1 cellular context compared by ENCODE assay signal in the genomic region with DNA sequence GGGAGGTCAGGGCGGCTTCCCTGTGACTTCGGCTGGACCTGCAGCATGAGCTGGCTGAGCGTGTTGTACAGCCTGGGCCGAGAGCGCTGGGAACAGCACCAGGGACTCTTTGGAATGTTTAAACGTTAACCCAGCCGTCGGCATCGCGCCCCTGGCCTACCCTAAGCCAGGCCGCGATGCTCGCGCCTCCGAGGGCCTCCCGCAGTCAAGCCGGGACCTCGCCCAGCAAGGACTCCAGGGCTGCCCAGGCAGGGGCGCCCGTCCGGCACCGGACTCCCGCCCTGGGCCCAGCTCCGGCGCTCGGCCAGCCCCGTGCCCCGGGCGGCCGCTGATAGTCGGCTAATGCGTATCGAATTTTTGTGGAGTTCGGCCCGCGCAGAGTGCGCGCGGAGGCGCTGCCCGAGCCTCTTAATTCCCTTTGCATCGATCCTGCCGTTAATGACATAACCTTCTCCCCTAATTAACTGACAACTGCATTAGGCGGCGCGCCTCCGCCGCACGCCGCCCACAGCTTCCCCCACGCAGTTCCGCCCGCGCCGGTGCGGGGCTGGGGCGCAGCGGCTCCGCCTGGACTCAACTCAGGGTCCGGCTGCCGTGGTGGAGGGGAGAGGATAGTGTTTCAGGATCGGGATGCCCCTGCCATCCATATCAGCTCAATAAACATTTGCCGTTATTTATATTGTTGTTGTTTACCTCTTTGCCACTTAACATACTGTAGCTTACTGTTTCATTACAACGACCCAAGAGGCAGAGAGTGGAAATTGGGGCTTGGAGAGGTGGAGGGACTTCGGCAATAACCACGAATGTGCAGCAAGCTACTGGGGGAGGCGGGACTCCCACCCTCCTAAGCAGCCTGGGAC.
TF ChIP-seq lines count a peak whose summit lies in the region.

No MANE protein-coding gene starts in this region.

TF ChIP-seq in K562, 482 proteins besides CTCF, POLR2A, EP300 and RAD21 (continued from another document):
- no peak for TF ChIP-seq SRSF1 (IDR thresholded peaks at IDR 0.05; ENCODE audit: low read depth, low read length)
- 0 out of 4 replicates have a peak, but pooled peaks of 1 of the 2 experiments have one; percentile 30 for TF ChIP-seq MAZ (CRISPR knock-in tag; conservative IDR thresholded peaks at IDR 0.05 in 1 of 2, IDR thresholded peaks at IDR 0.05 in 1 of 2)
- TF ChIP-seq MTA3 (IDR thresholded peaks at IDR 0.05; ENCODE audit: borderline replicate concordance) = 0 out of 2 replicates have a peak, but pooled peaks have one; percentile 28
- TF ChIP-seq RBBP5 (IDR thresholded peaks at IDR 0.05; ENCODE audit: borderline replicate concordance, insufficient read depth, low read length, poor library complexity, severe bottlenecking) = no peak
- TF ChIP-seq, protein P1, sequence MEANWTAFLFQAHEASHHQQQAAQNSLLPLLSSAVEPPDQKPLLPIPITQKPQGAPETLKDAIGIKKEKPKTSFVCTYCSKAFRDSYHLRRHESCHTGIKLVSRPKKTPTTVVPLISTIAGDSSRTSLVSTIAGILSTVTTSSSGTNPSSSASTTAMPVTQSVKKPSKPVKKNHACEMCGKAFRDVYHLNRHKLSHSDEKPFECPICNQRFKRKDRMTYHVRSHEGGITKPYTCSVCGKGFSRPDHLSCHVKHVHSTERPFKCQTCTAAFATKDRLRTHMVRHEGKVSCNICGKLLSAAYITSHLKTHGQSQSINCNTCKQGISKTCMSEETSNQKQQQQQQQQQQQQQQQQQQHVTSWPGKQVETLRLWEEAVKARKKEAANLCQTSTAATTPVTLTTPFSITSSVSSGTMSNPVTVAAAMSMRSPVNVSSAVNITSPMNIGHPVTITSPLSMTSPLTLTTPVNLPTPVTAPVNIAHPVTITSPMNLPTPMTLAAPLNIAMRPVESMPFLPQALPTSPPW (CRISPR knock-in tag; IDR thresholded peaks at IDR 0.05) = peak; percentile 29; the same call in 1 of the 2 replicates
- 0 out of 2 replicates have a peak, but pooled peaks have one; percentile 29 for TF ChIP-seq CREB1 (IDR thresholded peaks at IDR 0.05)
- TF ChIP-seq CREB1 (CRISPR knock-in tag; IDR thresholded peaks at IDR 0.05) = no peak
- TF ChIP-seq MIER1 (IDR thresholded peaks at IDR 0.05; ENCODE audit: low read depth) = no peak
- TF ChIP-seq CXXC5 (CRISPR knock-in tag; IDR thresholded peaks at IDR 0.05) = peak; percentile 63; the same call in 1 of the 2 replicates
- TF ChIP-seq STAT5A (IDR thresholded peaks at IDR 0.05; ENCODE audit: borderline replicate concordance, low read length) = 0 out of 2 replicates have a peak, but pooled peaks have one; percentile 10
- TF ChIP-seq BRD4 (IDR thresholded peaks at IDR 0.05) = no peak; the same call in 1 of the 2 replicates
- peak; percentile 44 for TF ChIP-seq CCNT2 (IDR thresholded peaks at IDR 0.05; ENCODE audit: borderline replicate concordance, extremely low read depth, insufficient read length, low read depth, low read length)
- TF ChIP-seq FUS (optimal IDR thresholded peaks at IDR 0.05; ENCODE audit: low read depth, low read length) = no peak
- TF ChIP-seq PHF21A (IDR thresholded peaks at IDR 0.05; ENCODE audit: borderline replicate concordance, low read depth) = no peak
- TF ChIP-seq ATF7 (IDR thresholded peaks at IDR 0.05) = peak; percentile 59
- peak; percentile 73 for TF ChIP-seq L3MBTL2 (IDR thresholded peaks at IDR 0.05)
- TF ChIP-seq NCOA4 (IDR thresholded peaks at IDR 0.05; ENCODE audit: partially characterized antibody) = no peak
- no peak for TF ChIP-seq SIN3A (IDR thresholded peaks at IDR 0.05; ENCODE audit: borderline replicate concordance in 2 of 2, control insufficient read depth in 1 of 2, low read depth in 2 of 2, low read length in 2 of 2)
- peak; percentile 95 for TF ChIP-seq EGR1 (conservative IDR thresholded peaks at IDR 0.05)
- peak; percentile 54; the same call in 1 of the 2 replicates for TF ChIP-seq CREM (IDR thresholded peaks at IDR 0.05; ENCODE audit: low read depth)
- TF ChIP-seq TFAP4 (CRISPR knock-in tag; IDR thresholded peaks at IDR 0.05; ENCODE audit: borderline replicate concordance) = peak; percentile 39; the same call in 1 of the 2 replicates
- TF ChIP-seq, protein P2, sequence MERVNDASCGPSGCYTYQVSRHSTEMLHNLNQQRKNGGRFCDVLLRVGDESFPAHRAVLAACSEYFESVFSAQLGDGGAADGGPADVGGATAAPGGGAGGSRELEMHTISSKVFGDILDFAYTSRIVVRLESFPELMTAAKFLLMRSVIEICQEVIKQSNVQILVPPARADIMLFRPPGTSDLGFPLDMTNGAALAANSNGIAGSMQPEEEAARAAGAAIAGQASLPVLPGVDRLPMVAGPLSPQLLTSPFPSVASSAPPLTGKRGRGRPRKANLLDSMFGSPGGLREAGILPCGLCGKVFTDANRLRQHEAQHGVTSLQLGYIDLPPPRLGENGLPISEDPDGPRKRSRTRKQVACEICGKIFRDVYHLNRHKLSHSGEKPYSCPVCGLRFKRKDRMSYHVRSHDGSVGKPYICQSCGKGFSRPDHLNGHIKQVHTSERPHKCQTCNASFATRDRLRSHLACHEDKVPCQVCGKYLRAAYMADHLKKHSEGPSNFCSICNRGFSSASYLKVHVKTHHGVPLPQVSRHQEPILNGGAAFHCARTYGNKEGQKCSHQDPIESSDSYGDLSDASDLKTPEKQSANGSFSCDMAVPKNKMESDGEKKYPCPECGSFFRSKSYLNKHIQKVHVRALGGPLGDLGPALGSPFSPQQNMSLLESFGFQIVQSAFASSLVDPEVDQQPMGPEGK (CRISPR knock-in tag; IDR thresholded peaks at IDR 0.05; ENCODE audit: borderline replicate concordance) = no peak
- TF ChIP-seq MGA (IDR thresholded peaks at IDR 0.05) = peak; percentile 27; the same call in 1 of the 2 replicates
- TF ChIP-seq MEF2D (tag; conservative IDR thresholded peaks at IDR 0.05; ENCODE audit: low read depth) = no peak
- TF ChIP-seq RNF2 (IDR thresholded peaks at IDR 0.05) = peak; percentile 30; the same call in 1 of the 2 replicates
- peak; percentile 77 for TF ChIP-seq ZBTB1 (CRISPR knock-in tag; IDR thresholded peaks at IDR 0.05; ENCODE audit: borderline replicate concordance, low read depth)
- TF ChIP-seq ETV6 (IDR thresholded peaks at IDR 0.05; ENCODE audit: borderline replicate concordance in 1 of 2, low read depth in 2 of 2, low read length in 1 of 2) = no peak
- TF ChIP-seq ETV6 (CRISPR knock-in tag; IDR thresholded peaks at IDR 0.05; ENCODE audit: borderline replicate concordance) = no peak
- TF ChIP-seq CBFA2T3 (IDR thresholded peaks at IDR 0.05) = no peak
TF ChIP-seq in K562: peak in this region for 36.
